ENCODE assay signal across 21 cellular contexts in genomic region chr9:37559125-37559524, GRCh38.
"Had no signal": no experiment of that assay in that cellular context is flagged by ENCODE, and none has a peak within 500 bp of the region (broad histone marks: within the 10 kb centered on the region; RNA-seq: fewer than 3 reads in every experiment).

No MANE protein-coding gene starts in this region.

- H3K9me3 ChIP-seq: SK-N-SH had no signal

- H3K9me2 ChIP-seq: SK-N-SH had no signal

- H3K27me3 Mint-ChIP-seq: IgD-negative memory B cell had no signal

- DNase-seq: Kasumi-1, MM.1S, NCI-H1092 treated with DMSO at 0.1 percent for 48 hours, NCI-H1436, NCI-H1694 treated with DMSO at 0.1 percent for 48 hours, NCI-H1930, NCI-H2081 treated with DMSO at 0.1 percent for 48 hours, NCI-H2171, NCI-H226, NCI-H524, NCI-H69, NCI-H774, SHP77, SK-N-SH, SW 1271 had no signal

- ATAC-seq: K562, Panc1 had no signal

- H3K4me2 ChIP-seq: KMS-11, SK-N-SH had no signal

- H3K4me3 ChIP-seq: K562 had no signal

- H3K27ac ChIP-seq: HL-60, KMS-11, RWPE1 had no signal

- H3K9ac ChIP-seq: KMS-11, SK-N-SH had no signal
